Comparison of ENCODE assay signal across 8 cellular contexts in genomic region chr16:89200850-89201466, GRCh38. TPM values are rescaled to one million over a fixed set of nuclear protein-coding genes. Genes with fewer than 3 reads are reported as not detected.
A peak's percentile ranks its signal among the peaks of the same experiment; 100 is the strongest.
DNase-seq lines count a peak whose midpoint lies in the region; ATAC-seq and TF ChIP-seq lines count a peak whose summit lies in the region.
"Had no signal": no experiment of that assay in that cellular context is flagged by ENCODE, and none has a peak within 500 bp of the region (broad histone marks: within the 10 kb centered on the region; RNA-seq: fewer than 3 reads in every experiment).

No MANE protein-coding gene starts in this region.

- H4K20me1 ChIP-seq in hepatocyte (ENCODE audit: insufficient read depth, poor library complexity, severe bottlenecking): no peaks in the 10 kb centered on the region

- no peaks in the 10 kb centered on the region for H3K9me2 ChIP-seq in hepatocyte (replicated peaks; ENCODE audit: insufficient read depth)

- H2AFZ ChIP-seq in hepatocyte: no peak overlapping the region

- no peaks in the 10 kb centered on the region for H3K9me3 ChIP-seq in RWPE2 (ENCODE audit: severe bottlenecking)
- no peaks in the 10 kb centered on the region for H3K9me3 ChIP-seq in hepatocyte (ENCODE audit: low read depth)
- no peaks in the 10 kb centered on the region for H3K9me3 ChIP-seq in psoas muscle
- H3K9me3 ChIP-seq: right lobe of liver had no signal

- no peaks in the 10 kb centered on the region for H3K79me2 ChIP-seq in hepatocyte

- no peaks in the 10 kb centered on the region for H3K36me3 ChIP-seq in RWPE2 (ENCODE audit: low read depth)
- H3K36me3 ChIP-seq in hepatocyte (replicated peaks; ENCODE audit: insufficient read depth, low read depth): no peaks in the 10 kb centered on the region
- H3K36me3 ChIP-seq in psoas muscle (ENCODE audit: insufficient read depth in 1 of 2, low read depth in 1 of 2): no peaks in the 10 kb centered on the region
- H3K36me3 ChIP-seq: right lobe of liver had no signal

- H3K4me2 ChIP-seq in hepatocyte: peak overlapping the region; percentile 85

- H3K4me3 ChIP-seq in RWPE2 (ENCODE audit: severe bottlenecking): peak overlapping the region; percentile 42
- no peak overlapping the region for H3K4me3 ChIP-seq in hepatocyte
- peak overlapping the region; percentile 48 for H3K4me3 ChIP-seq in psoas muscle

- WGBS in hepatocyte (ENCODE audit: low lambda C conversion rate, missing lambda C conversion rate): 3% methylated on average over 24 of the region's 68 CpGs
- 2% methylated on average over 31 to 68 of the region's 68 CpGs for WGBS in psoas muscle, 3 donors

- ATAC-seq in RWPE2 (ENCODE audit: low read depth) (no peak; the same call in 2 of the 3 replicates), psoas muscle (no peak), GM21447 (IDR thresholded peaks at IDR 0.05; ENCODE audit: unreplicated experiment) (no peak)

- H3K27ac ChIP-seq in RWPE2 (ENCODE audit: poor library complexity, severe bottlenecking) (no peak overlapping the region), hepatocyte (no peak overlapping the region), psoas muscle (no peak overlapping the region)
- H3K27ac ChIP-seq: right lobe of liver had no signal

- TF ChIP-seq CTCF in GM20000 (IDR thresholded peaks at IDR 0.05; ENCODE audit: extremely low read depth, missing control alignments) (no peak), RWPE2 (IDR thresholded peaks at IDR 0.05; ENCODE audit: poor library complexity, severe bottlenecking) (no peak), hepatocyte (IDR thresholded peaks at IDR 0.05; ENCODE audit: poor library complexity) (no peak), psoas muscle (IDR thresholded peaks at IDR 0.05) (no peak)

- H3K4me1 ChIP-seq in RWPE2 (ENCODE audit: insufficient read depth, poor library complexity, severe bottlenecking): no peaks in the 10 kb centered on the region
- no peaks in the 10 kb centered on the region for H3K4me1 ChIP-seq in hepatocyte (ENCODE audit: insufficient read depth)
- no peaks in the 10 kb centered on the region for H3K4me1 ChIP-seq in psoas muscle

- peak; percentile 38 for DNase-seq in GM20000 (ENCODE audit: low spot score)
- DNase-seq in RWPE2 (ENCODE audit: low spot score): no peak
- peak; percentile 29 for DNase-seq in hepatocyte (ENCODE audit: low spot score)
- peak in 1 of 2 donors; percentile 22 for DNase-seq in psoas muscle
- no peak for DNase-seq in stimulated activated CD4-positive, alpha-beta T cell treated with anti-CD3 and anti-CD28 coated beads, Interleukin-2, amount 100 ng/mL, for 24 hours
- no peak for DNase-seq in EL

- H3K27me3 ChIP-seq in RWPE2 (ENCODE audit: insufficient read depth, poor library complexity, severe bottlenecking) (peaks cover 39% of the 10 kb centered on the region), hepatocyte (peaks cover 48% of the 10 kb centered on the region), psoas muscle (ENCODE audit: insufficient read depth in 3 of 3, low read length in 2 of 3) (peaks cover 5 to 81% (median 29%) of the 10 kb centered on the region in 3 donors)

- intact Hi-C loops in psoas muscle (cut with DNase I): no loop called here

RNA-seq across cellular contexts. Expression of gene SLC22A31, which starts 0.6 kb away (rescaled TPM):
- total RNA-seq in hepatocyte: 1.6 and 2.2 TPM in 2 replicates
- polyA plus RNA-seq in hepatocyte: 1.4 and 12.1 TPM in 2 replicates
- not detected for total RNA-seq in psoas muscle
- under 1 TPM in 1 of 3 donors, not detected in 2; 0.03 TPM for polyA plus RNA-seq in psoas muscle

RNA-seq across cellular contexts. Expression of gene ZNF778, which starts 16.5 kb away (rescaled TPM):
- total RNA-seq in hepatocyte (2.9 and 6.4 TPM in 2 replicates), psoas muscle (10 to 100 TPM; 10.2 to 15.3 (median 12.4) TPM)
- polyA plus RNA-seq in hepatocyte (1.3 and 3.6 TPM in 2 replicates), psoas muscle (1 to 10 TPM; 2.2 to 9.0 (median 4.6) TPM)

RNA-seq across cellular contexts. Expression of gene CDH15, which starts 29.4 kb away (rescaled TPM):
- total RNA-seq in hepatocyte (0.13 TPM in 1 of 2 replicates, not detected in the other), psoas muscle (10 to 100 TPM; 36.7 to 62.8 (median 51.1) TPM)
- polyA plus RNA-seq in hepatocyte (0.12 and 0.47 TPM in 2 replicates), psoas muscle (10 to 100 TPM; 18.0 to 32.9 (median 19.9) TPM)

Comparison
In these comparisons a context has a peak if more than half of its experiments do, and no peak if none do; other contexts are left out.
1. DNase-seq: peak in GM20000 (single experiment) and hepatocyte (single experiment); none in RWPE2 (single experiment), stimulated activated CD4-positive, alpha-beta T cell treated with anti-CD3 and anti-CD28 coated beads, Interleukin-2, amount 100 ng/mL, for 24 hours (0 of 2) and EL (single experiment).
2. RNA of gene CDH15, which starts 29.4 kb away (total RNA-seq): 36.7 to 62.8 TPM in psoas muscle; 0.13 TPM in hepatocyte; every median in the first group is over 10 times any median in the second.